Comparison of ENCODE assay signal across 1 cellular context in genomic region chr11:20477418-20478090, GRCh38.
TF ChIP-seq lines count a peak whose summit lies in the region.

No MANE protein-coding gene starts in this region.

TF ChIP-seq in K562, 482 proteins besides CTCF, POLR2A, EP300 and RAD21 (continued from another document and continues in another):
- TF ChIP-seq ZBTB5 (IDR thresholded peaks at IDR 0.05) (no peak), CBFA2T2 (conservative IDR thresholded peaks at IDR 0.05) (no peak), DACH1 (IDR thresholded peaks at IDR 0.05; ENCODE audit: partially characterized antibody) (peak; percentile 12), PHB (CRISPR knock-in tag; IDR thresholded peaks at IDR 0.05) (no peak), KAT8 (IDR thresholded peaks at IDR 0.05; ENCODE audit: low read depth) (no peak), TRIM24 (IDR thresholded peaks at IDR 0.05) (peak in 1 of 2 experiments; percentile 28; a peak in 1 of 4 replicates), SRSF7 (optimal IDR thresholded peaks at IDR 0.05; ENCODE audit: low read depth, low read length) (no peak), SNIP1 (IDR thresholded peaks at IDR 0.05; ENCODE audit: low read depth) (no peak), ZNF140 (CRISPR knock-in tag; IDR thresholded peaks at IDR 0.05) (no peak), FOXA3 (CRISPR knock-in tag; conservative IDR thresholded peaks at IDR 0.05 in 1 of 2, IDR thresholded peaks at IDR 0.05 in 1 of 2) (peak; percentile 82 to 95; a peak in 3 of 4 replicates), NCOA1 (IDR thresholded peaks at IDR 0.05; ENCODE audit: low read depth) (0 out of 2 replicates have a peak, but pooled peaks have one; percentile 30), WHSC1 (IDR thresholded peaks at IDR 0.05; ENCODE audit: low read length) (no peak), JUN (IDR thresholded peaks at IDR 0.05; ENCODE audit: borderline replicate concordance, low read depth, low read length) (peak; percentile 86), JUN (CRISPR knock-in tag; IDR thresholded peaks at IDR 0.05; ENCODE audit: borderline replicate concordance) (no peak), KDM4B (IDR thresholded peaks at IDR 0.05; ENCODE audit: borderline replicate concordance in 2 of 2, low read depth in 1 of 2) (no peak), ZNF766 (CRISPR knock-in tag; conservative IDR thresholded peaks at IDR 0.05) (peak; percentile 49; the same call in 1 of the 2 replicates), MAFG (tag; conservative IDR thresholded peaks at IDR 0.05) (peak; percentile 49), ZKSCAN8 (CRISPR knock-in tag; IDR thresholded peaks at IDR 0.05) (peak; percentile 12; the same call in 1 of the 2 replicates), PRDM10 (IDR thresholded peaks at IDR 0.05; ENCODE audit: partially characterized antibody) (peak; percentile 9), DPF2 (IDR thresholded peaks at IDR 0.05) (peak; percentile 94), HMGN3 (IDR thresholded peaks at IDR 0.05; ENCODE audit: borderline replicate concordance, extremely low read depth, insufficient read length, low read depth, low read length) (no peak), ZNF707 (CRISPR knock-in tag; conservative IDR thresholded peaks at IDR 0.05) (no peak), ZNF436 (CRISPR knock-in tag; IDR thresholded peaks at IDR 0.05) (no peak; the same call in 1 of the 2 replicates), BACH1 (tag; IDR thresholded peaks at IDR 0.05) (no peak), ZBTB8A (IDR thresholded peaks at IDR 0.05; ENCODE audit: partially characterized antibody) (no peak), ZZZ3 (IDR thresholded peaks at IDR 0.05) (no peak), ATF1 (CRISPR knock-in tag; IDR thresholded peaks at IDR 0.05) (no peak), ATF1 (tag; IDR thresholded peaks at IDR 0.05) (0 out of 2 replicates have a peak, but pooled peaks have one; percentile 28), CBFB (CRISPR knock-in tag; IDR thresholded peaks at IDR 0.05) (no peak), CREB1 (IDR thresholded peaks at IDR 0.05) (no peak), CREB1 (CRISPR knock-in tag; IDR thresholded peaks at IDR 0.05) (no peak), MTA2 (IDR thresholded peaks at IDR 0.05; ENCODE audit: low read depth) (no peak), SMARCC2 (IDR thresholded peaks at IDR 0.05; ENCODE audit: low read depth) (peak; percentile 89), PRMT5 (CRISPR knock-in tag; IDR thresholded peaks at IDR 0.05) (no peak)
- TF ChIP-seq, protein P1, sequence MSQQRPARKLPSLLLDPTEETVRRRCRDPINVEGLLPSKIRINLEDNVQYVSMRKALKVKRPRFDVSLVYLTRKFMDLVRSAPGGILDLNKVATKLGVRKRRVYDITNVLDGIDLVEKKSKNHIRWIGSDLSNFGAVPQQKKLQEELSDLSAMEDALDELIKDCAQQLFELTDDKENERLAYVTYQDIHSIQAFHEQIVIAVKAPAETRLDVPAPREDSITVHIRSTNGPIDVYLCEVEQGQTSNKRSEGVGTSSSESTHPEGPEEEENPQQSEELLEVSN (IDR thresholded peaks at IDR 0.05; ENCODE audit: borderline replicate concordance in 1 of 2, extremely low read depth in 1 of 2, insufficient read depth in 1 of 2, insufficient read length in 1 of 2, low read depth in 1 of 2, low read length in 1 of 2, poor library complexity in 1 of 2, severe bottlenecking in 1 of 2), result no peak
- TF ChIP-seq, protein P2, sequence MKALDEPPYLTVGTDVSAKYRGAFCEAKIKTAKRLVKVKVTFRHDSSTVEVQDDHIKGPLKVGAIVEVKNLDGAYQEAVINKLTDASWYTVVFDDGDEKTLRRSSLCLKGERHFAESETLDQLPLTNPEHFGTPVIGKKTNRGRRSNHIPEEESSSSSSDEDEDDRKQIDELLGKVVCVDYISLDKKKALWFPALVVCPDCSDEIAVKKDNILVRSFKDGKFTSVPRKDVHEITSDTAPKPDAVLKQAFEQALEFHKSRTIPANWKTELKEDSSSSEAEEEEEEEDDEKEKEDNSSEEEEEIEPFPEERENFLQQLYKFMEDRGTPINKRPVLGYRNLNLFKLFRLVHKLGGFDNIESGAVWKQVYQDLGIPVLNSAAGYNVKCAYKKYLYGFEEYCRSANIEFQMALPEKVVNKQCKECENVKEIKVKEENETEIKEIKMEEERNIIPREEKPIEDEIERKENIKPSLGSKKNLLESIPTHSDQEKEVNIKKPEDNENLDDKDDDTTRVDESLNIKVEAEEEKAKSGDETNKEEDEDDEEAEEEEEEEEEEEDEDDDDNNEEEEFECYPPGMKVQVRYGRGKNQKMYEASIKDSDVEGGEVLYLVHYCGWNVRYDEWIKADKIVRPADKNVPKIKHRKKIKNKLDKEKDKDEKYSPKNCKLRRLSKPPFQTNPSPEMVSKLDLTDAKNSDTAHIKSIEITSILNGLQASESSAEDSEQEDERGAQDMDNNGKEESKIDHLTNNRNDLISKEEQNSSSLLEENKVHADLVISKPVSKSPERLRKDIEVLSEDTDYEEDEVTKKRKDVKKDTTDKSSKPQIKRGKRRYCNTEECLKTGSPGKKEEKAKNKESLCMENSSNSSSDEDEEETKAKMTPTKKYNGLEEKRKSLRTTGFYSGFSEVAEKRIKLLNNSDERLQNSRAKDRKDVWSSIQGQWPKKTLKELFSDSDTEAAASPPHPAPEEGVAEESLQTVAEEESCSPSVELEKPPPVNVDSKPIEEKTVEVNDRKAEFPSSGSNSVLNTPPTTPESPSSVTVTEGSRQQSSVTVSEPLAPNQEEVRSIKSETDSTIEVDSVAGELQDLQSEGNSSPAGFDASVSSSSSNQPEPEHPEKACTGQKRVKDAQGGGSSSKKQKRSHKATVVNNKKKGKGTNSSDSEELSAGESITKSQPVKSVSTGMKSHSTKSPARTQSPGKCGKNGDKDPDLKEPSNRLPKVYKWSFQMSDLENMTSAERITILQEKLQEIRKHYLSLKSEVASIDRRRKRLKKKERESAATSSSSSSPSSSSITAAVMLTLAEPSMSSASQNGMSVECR (CRISPR knock-in tag; IDR thresholded peaks at IDR 0.05), result no peak
- TF ChIP-seq, protein P3, sequence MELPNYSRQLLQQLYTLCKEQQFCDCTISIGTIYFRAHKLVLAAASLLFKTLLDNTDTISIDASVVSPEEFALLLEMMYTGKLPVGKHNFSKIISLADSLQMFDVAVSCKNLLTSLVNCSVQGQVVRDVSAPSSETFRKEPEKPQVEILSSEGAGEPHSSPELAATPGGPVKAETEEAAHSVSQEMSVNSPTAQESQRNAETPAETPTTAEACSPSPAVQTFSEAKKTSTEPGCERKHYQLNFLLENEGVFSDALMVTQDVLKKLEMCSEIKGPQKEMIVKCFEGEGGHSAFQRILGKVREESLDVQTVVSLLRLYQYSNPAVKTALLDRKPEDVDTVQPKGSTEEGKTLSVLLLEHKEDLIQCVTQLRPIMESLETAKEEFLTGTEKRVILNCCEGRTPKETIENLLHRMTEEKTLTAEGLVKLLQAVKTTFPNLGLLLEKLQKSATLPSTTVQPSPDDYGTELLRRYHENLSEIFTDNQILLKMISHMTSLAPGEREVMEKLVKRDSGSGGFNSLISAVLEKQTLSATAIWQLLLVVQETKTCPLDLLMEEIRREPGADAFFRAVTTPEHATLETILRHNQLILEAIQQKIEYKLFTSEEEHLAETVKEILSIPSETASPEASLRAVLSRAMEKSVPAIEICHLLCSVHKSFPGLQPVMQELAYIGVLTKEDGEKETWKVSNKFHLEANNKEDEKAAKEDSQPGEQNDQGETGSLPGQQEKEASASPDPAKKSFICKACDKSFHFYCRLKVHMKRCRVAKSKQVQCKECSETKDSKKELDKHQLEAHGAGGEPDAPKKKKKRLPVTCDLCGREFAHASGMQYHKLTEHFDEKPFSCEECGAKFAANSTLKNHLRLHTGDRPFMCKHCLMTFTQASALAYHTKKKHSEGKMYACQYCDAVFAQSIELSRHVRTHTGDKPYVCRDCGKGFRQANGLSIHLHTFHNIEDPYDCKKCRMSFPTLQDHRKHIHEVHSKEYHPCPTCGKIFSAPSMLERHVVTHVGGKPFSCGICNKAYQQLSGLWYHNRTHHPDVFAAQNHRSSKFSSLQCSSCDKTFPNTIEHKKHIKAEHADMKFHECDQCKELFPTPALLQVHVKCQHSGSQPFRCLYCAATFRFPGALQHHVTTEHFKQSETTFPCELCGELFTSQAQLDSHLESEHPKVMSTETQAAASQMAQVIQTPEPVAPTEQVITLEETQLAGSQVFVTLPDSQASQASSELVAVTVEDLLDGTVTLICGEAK (IDR thresholded peaks at IDR 0.05), result no peak
- TF ChIP-seq, protein P3 (CRISPR knock-in tag; IDR thresholded peaks at IDR 0.05), result no peak
- TF ChIP-seq, protein P4, sequence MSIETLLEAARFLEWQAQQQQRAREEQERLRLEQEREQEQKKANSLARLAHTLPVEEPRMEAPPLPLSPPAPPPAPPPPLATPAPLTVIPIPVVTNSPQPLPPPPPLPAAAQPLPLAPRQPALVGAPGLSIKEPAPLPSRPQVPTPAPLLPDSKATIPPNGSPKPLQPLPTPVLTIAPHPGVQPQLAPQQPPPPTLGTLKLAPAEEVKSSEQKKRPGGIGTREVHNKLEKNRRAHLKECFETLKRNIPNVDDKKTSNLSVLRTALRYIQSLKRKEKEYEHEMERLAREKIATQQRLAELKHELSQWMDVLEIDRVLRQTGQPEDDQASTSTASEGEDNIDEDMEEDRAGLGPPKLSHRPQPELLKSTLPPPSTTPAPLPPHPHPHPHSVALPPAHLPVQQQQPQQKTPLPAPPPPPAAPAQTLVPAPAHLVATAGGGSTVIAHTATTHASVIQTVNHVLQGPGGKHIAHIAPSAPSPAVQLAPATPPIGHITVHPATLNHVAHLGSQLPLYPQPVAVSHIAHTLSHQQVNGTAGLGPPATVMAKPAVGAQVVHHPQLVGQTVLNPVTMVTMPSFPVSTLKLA (conservative IDR thresholded peaks at IDR 0.05), result 0 out of 4 replicates have a peak, but pooled peaks of 1 of the 2 experiments have one; percentile 22
- TF ChIP-seq, protein P5, sequence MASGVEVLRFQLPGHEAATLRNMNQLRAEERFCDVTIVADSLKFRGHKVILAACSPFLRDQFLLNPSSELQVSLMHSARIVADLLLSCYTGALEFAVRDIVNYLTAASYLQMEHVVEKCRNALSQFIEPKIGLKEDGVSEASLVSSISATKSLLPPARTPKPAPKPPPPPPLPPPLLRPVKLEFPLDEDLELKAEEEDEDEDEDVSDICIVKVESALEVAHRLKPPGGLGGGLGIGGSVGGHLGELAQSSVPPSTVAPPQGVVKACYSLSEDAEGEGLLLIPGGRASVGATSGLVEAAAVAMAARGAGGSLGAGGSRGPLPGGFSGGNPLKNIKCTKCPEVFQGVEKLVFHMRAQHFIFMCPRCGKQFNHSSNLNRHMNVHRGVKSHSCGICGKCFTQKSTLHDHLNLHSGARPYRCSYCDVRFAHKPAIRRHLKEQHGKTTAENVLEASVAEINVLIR (CRISPR knock-in tag; IDR thresholded peaks at IDR 0.05), result no peak
